In genomic region chr2:157460384-157460837, GRCh38 we compare ENCODE assay signal across 1 cellular context.
TF ChIP-seq lines count a peak whose summit lies in the region.

No MANE protein-coding gene starts in this region.

TF ChIP-seq in HepG2, 621 proteins besides CTCF, POLR2A, EP300 and RAD21 (continued from another document and continues in another):
- TF ChIP-seq ZNF280D (CRISPR knock-in tag; IDR thresholded peaks at IDR 0.05) (no peak), ZSCAN31 (CRISPR knock-in tag; IDR thresholded peaks at IDR 0.05; ENCODE audit: low read depth) (no peak), NCOA5 (CRISPR knock-in tag; IDR thresholded peaks at IDR 0.05) (no peak), AKAP8 (CRISPR knock-in tag; IDR thresholded peaks at IDR 0.05) (no peak), ZNF556 (CRISPR knock-in tag; IDR thresholded peaks at IDR 0.05; ENCODE audit: borderline replicate concordance) (no peak), MLXIP (CRISPR knock-in tag; IDR thresholded peaks at IDR 0.05; ENCODE audit: borderline replicate concordance) (no peak), SP140L (CRISPR knock-in tag; IDR thresholded peaks at IDR 0.05; ENCODE audit: borderline replicate concordance) (no peak), NRL (CRISPR knock-in tag; IDR thresholded peaks at IDR 0.05; ENCODE audit: borderline replicate concordance) (no peak), ARNT (IDR thresholded peaks at IDR 0.05) (no peak), SUZ12 (IDR thresholded peaks at IDR 0.05; ENCODE audit: low read depth, low read length) (no peak), PHF8 (CRISPR knock-in tag; IDR thresholded peaks at IDR 0.05) (no peak), CSRNP1 (CRISPR knock-in tag; IDR thresholded peaks at IDR 0.05) (no peak), ZNF446 (CRISPR knock-in tag; IDR thresholded peaks at IDR 0.05) (no peak), NR2C2 (CRISPR knock-in tag; IDR thresholded peaks at IDR 0.05; ENCODE audit: borderline replicate concordance) (no peak), ZNF232 (CRISPR knock-in tag; IDR thresholded peaks at IDR 0.05; ENCODE audit: borderline replicate concordance) (no peak), SNAPC2 (CRISPR knock-in tag; IDR thresholded peaks at IDR 0.05) (no peak), SOX5 (CRISPR knock-in tag; IDR thresholded peaks at IDR 0.05; ENCODE audit: borderline replicate concordance) (no peak), ZNF362 (CRISPR knock-in tag; IDR thresholded peaks at IDR 0.05; ENCODE audit: borderline replicate concordance) (no peak), ZNF225 (CRISPR knock-in tag; IDR thresholded peaks at IDR 0.05) (no peak), ZNF350 (CRISPR knock-in tag; IDR thresholded peaks at IDR 0.05; ENCODE audit: borderline replicate concordance, low read depth) (no peak), IRF2 (CRISPR knock-in tag; IDR thresholded peaks at IDR 0.05) (no peak), ZNF709 (CRISPR knock-in tag; IDR thresholded peaks at IDR 0.05) (no peak), ZNF333 (CRISPR knock-in tag; IDR thresholded peaks at IDR 0.05; ENCODE audit: borderline replicate concordance) (no peak), PCBP1 (IDR thresholded peaks at IDR 0.05; ENCODE audit: borderline replicate concordance, low read depth, low read length) (no peak), KDM5A (IDR thresholded peaks at IDR 0.05; ENCODE audit: borderline replicate concordance, low read length) (no peak), THAP9 (CRISPR knock-in tag; IDR thresholded peaks at IDR 0.05; ENCODE audit: borderline replicate concordance) (no peak), NFRKB (IDR thresholded peaks at IDR 0.05) (no peak), ZNF776 (CRISPR knock-in tag; IDR thresholded peaks at IDR 0.05) (no peak), CEBPB (IDR thresholded peaks at IDR 0.05; ENCODE audit: borderline replicate concordance, low read depth, low read length) (peak; percentile 14; the same call in 1 of the 2 replicates), MBD4 (IDR thresholded peaks at IDR 0.05; ENCODE audit: borderline replicate concordance, low read length) (no peak), HDAC1 (CRISPR knock-in tag; IDR thresholded peaks at IDR 0.05) (0 out of 2 replicates have a peak, but pooled peaks have one; percentile 16), ELF1 (CRISPR knock-in tag; IDR thresholded peaks at IDR 0.05) (no peak), ZNF576 (CRISPR knock-in tag; IDR thresholded peaks at IDR 0.05) (no peak), FOXP1 (IDR thresholded peaks at IDR 0.05) (no peak), FOXP1 (CRISPR knock-in tag; IDR thresholded peaks at IDR 0.05) (0 out of 2 replicates have a peak, but pooled peaks have one; percentile 30), ZMAT3 (CRISPR knock-in tag; conservative IDR thresholded peaks at IDR 0.05) (no peak), HNF4G (IDR thresholded peaks at IDR 0.05; ENCODE audit: borderline replicate concordance, low read depth, low read length) (peak; percentile 37; the same call in 1 of the 2 replicates), HNF4G (CRISPR knock-in tag; IDR thresholded peaks at IDR 0.05; ENCODE audit: borderline replicate concordance, low read depth) (no peak), HNRNPL (IDR thresholded peaks at IDR 0.05; ENCODE audit: low read depth, low read length) (no peak), ZGPAT (CRISPR knock-in tag; IDR thresholded peaks at IDR 0.05) (no peak), SMARCE1 (IDR thresholded peaks at IDR 0.05; ENCODE audit: borderline replicate concordance) (no peak), MIER2 (CRISPR knock-in tag; IDR thresholded peaks at IDR 0.05) (no peak), PCBP2 (optimal IDR thresholded peaks at IDR 0.05; ENCODE audit: low read depth, low read length, poor library complexity, severe bottlenecking) (no peak), ZHX1 (CRISPR knock-in tag; IDR thresholded peaks at IDR 0.05; ENCODE audit: low read depth) (no peak), KLF13 (CRISPR knock-in tag; IDR thresholded peaks at IDR 0.05) (no peak)
